Comparison of ENCODE assay signal across 8 cellular contexts in genomic region chr19:45769821-45770191, GRCh38. TPM values are rescaled to one million over a fixed set of nuclear protein-coding genes. Genes with fewer than 3 reads are reported as not detected.
DNase-seq lines count a peak whose midpoint lies in the region; ATAC-seq and FAIRE-seq lines count a peak whose summit lies in the region.

No MANE protein-coding gene starts in this region.

- H3K9me3 Mint-ChIP-seq in activated naive CD8-positive, alpha-beta T cell treated with anti-CD3 and anti-CD28 coated beads, Interleukin-2, amount 50 U/mL, for 24 hours = no peaks in the 10 kb centered on the region

- H3K36me3 Mint-ChIP-seq in activated naive CD8-positive, alpha-beta T cell treated with anti-CD3 and anti-CD28 coated beads, Interleukin-2, amount 50 U/mL, for 24 hours (ENCODE audit: low read depth) = no peaks in the 10 kb centered on the region

- FAIRE-seq in urothelium cell line (lab: Jason Lieb, UNC) = no peak

- DNase-seq in NCI-H82 (lab: John Stamatoyannopoulos, UW) (peak; percentile 72), NCI-H82 treated with DMSO at 0.1 percent for 48 hours (lab: John Stamatoyannopoulos, UW; ENCODE audit: unreplicated experiment) (no peak), NCI-H2227 (lab: John Stamatoyannopoulos, UW; ENCODE audit: unreplicated experiment) (peak; percentile 61), hepatic stellate cell (ENCODE audit: low spot score) (peak; percentile 50), sciatic nerve (ENCODE audit: low spot score) (peak; percentile 84), urothelium cell line (ENCODE audit: low spot score) (no peak)
- peak; percentile 48 for DNase-seq in activated naive CD8-positive, alpha-beta T cell treated with anti-CD3 and anti-CD28 coated beads, Interleukin-2, amount 50 U/mL, for 24 hours

- H3K4me3 Mint-ChIP-seq in activated naive CD8-positive, alpha-beta T cell treated with anti-CD3 and anti-CD28 coated beads, Interleukin-2, amount 50 U/mL, for 24 hours = peak overlapping the region; percentile 77

- peak overlapping the region; percentile 60 for H3K27ac Mint-ChIP-seq in activated naive CD8-positive, alpha-beta T cell treated with anti-CD3 and anti-CD28 coated beads, Interleukin-2, amount 50 U/mL, for 24 hours

- peaks cover 16% of the 10 kb centered on the region for H3K27me3 Mint-ChIP-seq in activated naive CD8-positive, alpha-beta T cell treated with anti-CD3 and anti-CD28 coated beads, Interleukin-2, amount 50 U/mL, for 24 hours

- intact Hi-C loops in sciatic nerve (cut with DNase I) = loop anchor here (10.0 kb wide), 1 partner anchor 75 kb away; the partner anchor contains the start of genes QPCTL and SNRPD2

- H3K4me1 Mint-ChIP-seq in activated naive CD8-positive, alpha-beta T cell treated with anti-CD3 and anti-CD28 coated beads, Interleukin-2, amount 50 U/mL, for 24 hours = peaks cover 14% of the 10 kb centered on the region

- peak; percentile 24 for ATAC-seq in activated naive CD8-positive, alpha-beta T cell treated with anti-CD3 and anti-CD28 coated beads, Interleukin-2, amount 50 U/mL, for 24 hours
- ATAC-seq in sciatic nerve (peak; percentile 4), GM18520 (IDR thresholded peaks at IDR 0.05; ENCODE audit: unreplicated experiment) (no peak)

RNA-seq across cellular contexts. Expression of gene SIX5, which starts 0.8 kb away (rescaled TPM):
- 26.3 TPM for total RNA-seq in sciatic nerve

RNA-seq across cellular contexts. Expression of gene DMPK, which starts 12.5 kb away (rescaled TPM):
- 77.9 TPM for total RNA-seq in sciatic nerve

RNA-seq across cellular contexts. Expression of gene DMWD, which starts 22.8 kb away (rescaled TPM):
- total RNA-seq in sciatic nerve = 57.4 TPM

RNA-seq across cellular contexts. Expression of gene MEIOSIN, which starts 36.6 kb away (rescaled TPM):
- total RNA-seq in sciatic nerve = not detected

RNA-seq across cellular contexts. Expression of gene FBXO46, which starts 39.1 kb away (rescaled TPM):
- 23.6 TPM for total RNA-seq in sciatic nerve

Comparison
In these comparisons a context has a peak if more than half of its experiments do, and no peak if none do; other contexts are left out.
1. DNase-seq: peak in NCI-H82 (single experiment), NCI-H2227 (single experiment), activated naive CD8-positive, alpha-beta T cell treated with anti-CD3 and anti-CD28 coated beads, Interleukin-2, amount 50 U/mL, for 24 hours (single experiment), hepatic stellate cell (single experiment) and sciatic nerve (single experiment); none in NCI-H82 treated with DMSO at 0.1 percent for 48 hours (single experiment) and urothelium cell line (single experiment).